ENCODE assay signal across 8 cellular contexts in the genomic region with DNA sequence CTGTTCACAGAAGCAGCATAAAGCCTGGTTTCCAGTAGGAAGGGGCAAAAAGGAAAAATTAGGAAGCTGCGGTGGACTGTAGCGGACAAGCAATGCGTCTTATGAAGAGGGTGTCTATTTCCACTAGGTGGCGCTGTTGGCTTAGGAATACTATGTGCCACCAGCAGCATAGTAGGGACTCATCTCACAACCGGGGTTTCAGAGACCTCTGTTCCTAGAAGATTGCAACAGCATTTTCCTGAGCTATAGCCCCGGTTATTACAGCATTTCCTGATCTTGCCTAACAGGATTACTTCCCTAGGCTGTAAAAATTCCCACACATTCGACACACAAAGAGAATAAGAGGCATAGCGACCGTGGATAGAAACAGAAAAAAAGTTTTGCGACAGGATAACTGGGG.
DNase-seq lines count a peak whose midpoint lies in the region; ATAC-seq and TF ChIP-seq lines count a peak whose summit lies in the region.

No MANE protein-coding gene starts in this region.

- H3K36me3 ChIP-seq in endodermal cell (ENCODE audit: control insufficient read depth, insufficient read depth, low read length) (no peaks in the 10 kb centered on the region), left lung (no peaks in the 10 kb centered on the region)

- H3K27ac Mint-ChIP-seq in activated T-cell treated with anti-CD3 and anti-CD28 coated beads, Interleukin-2, amount 50 U/mL, for 72 hours: no peak overlapping the region
- H3K27ac Mint-ChIP-seq in activated T-cell treated with anti-CD3 and anti-CD28 coated beads, Interleukin-2, amount 50 U/mL, for 24 hours: no peak overlapping the region
- H3K27ac Mint-ChIP-seq in endodermal cell: no peak overlapping the region
- H3K27ac Mint-ChIP-seq in progenitor cell of endocrine pancreas: no peak overlapping the region

- 68 to 77% methylated on average over 9 to 10 of the region's 10 CpGs for WGBS in endodermal cell (ENCODE audit: insufficient coverage in 1 of 2, insufficient read length in 1 of 2), 2 experiments

- H3K4me3 Mint-ChIP-seq in activated T-cell treated with anti-CD3 and anti-CD28 coated beads, Interleukin-2, amount 50 U/mL, for 72 hours: no peak overlapping the region
- no peak overlapping the region for H3K4me3 Mint-ChIP-seq in activated T-cell treated with anti-CD3 and anti-CD28 coated beads, Interleukin-2, amount 50 U/mL, for 24 hours
- H3K4me3 Mint-ChIP-seq in endodermal cell (no peak overlapping the region), progenitor cell of endocrine pancreas (ENCODE audit: low read depth) (no peak overlapping the region)

- peak; percentile 6 to 19 for DNase-seq in activated T-cell treated with anti-CD3 and anti-CD28 coated beads, Interleukin-2, amount 50 U/mL, for 72 hours
- no peak for DNase-seq in activated T-cell treated with anti-CD3 and anti-CD28 coated beads, Interleukin-2, amount 50 U/mL, for 24 hours
- DNase-seq in NCI-H69 (lab: John Stamatoyannopoulos, UW): peak; percentile 70
- DNase-seq in endodermal cell: peak; percentile 87
- DNase-seq in progenitor cell of endocrine pancreas (ENCODE audit: low spot score, unreplicated experiment): no peak
- DNase-seq in kidney glomerular epithelial cell (lab: John Stamatoyannopoulos, UW): no peak
- no peak for DNase-seq in left lung
- no peak for DNase-seq in effector CD4-positive, alpha-beta T cell

- H3K9me3 ChIP-seq in endodermal cell (ENCODE audit: control insufficient read depth, low read length): peaks cover 88% of the 10 kb centered on the region
- peaks cover 0 to 76% of the 10 kb centered on the region in 2 donors for H3K9me3 ChIP-seq in left lung

- TF ChIP-seq CTCF in endodermal cell (conservative IDR thresholded peaks at IDR 0.05) (peak; percentile 81), progenitor cell of endocrine pancreas (IDR thresholded peaks at IDR 0.05; ENCODE audit: unreplicated experiment) (peak; percentile 31), left lung (IDR thresholded peaks at IDR 0.05) (peak in 1 of 2 donors; percentile 14)

- H3K27me3 Mint-ChIP-seq in activated T-cell treated with anti-CD3 and anti-CD28 coated beads, Interleukin-2, amount 50 U/mL, for 72 hours (ENCODE audit: low read depth): no peaks in the 10 kb centered on the region
- H3K27me3 Mint-ChIP-seq in activated T-cell treated with anti-CD3 and anti-CD28 coated beads, Interleukin-2, amount 50 U/mL, for 24 hours: no peaks in the 10 kb centered on the region
- peaks cover 2% of the 10 kb centered on the region for H3K27me3 Mint-ChIP-seq in endodermal cell (ENCODE audit: insufficient read depth)
- no peaks in the 10 kb centered on the region for H3K27me3 Mint-ChIP-seq in progenitor cell of endocrine pancreas

- intact Hi-C loops in left lung (cut with DNase I): no loop called here

- H3K4me1 Mint-ChIP-seq in activated T-cell treated with anti-CD3 and anti-CD28 coated beads, Interleukin-2, amount 50 U/mL, for 72 hours (ENCODE audit: low read depth): no peaks in the 10 kb centered on the region
- H3K4me1 Mint-ChIP-seq in activated T-cell treated with anti-CD3 and anti-CD28 coated beads, Interleukin-2, amount 50 U/mL, for 24 hours (ENCODE audit: low read depth): no peaks in the 10 kb centered on the region
- no peaks in the 10 kb centered on the region for H3K4me1 Mint-ChIP-seq in endodermal cell
- no peaks in the 10 kb centered on the region for H3K4me1 Mint-ChIP-seq in progenitor cell of endocrine pancreas (ENCODE audit: low read depth)

- H3K27me3 ChIP-seq in endodermal cell (ENCODE audit: control insufficient read depth, insufficient read depth, low read length, poor library complexity, severe bottlenecking) (no peaks in the 10 kb centered on the region), left lung (no peaks in the 10 kb centered on the region)

- peaks cover 9 to 11% of the 10 kb centered on the region in 2 donors for H3K36me3 Mint-ChIP-seq in activated T-cell treated with anti-CD3 and anti-CD28 coated beads, Interleukin-2, amount 50 U/mL, for 72 hours (ENCODE audit: insufficient read depth in 2 of 2)
- no peaks in the 10 kb centered on the region for H3K36me3 Mint-ChIP-seq in activated T-cell treated with anti-CD3 and anti-CD28 coated beads, Interleukin-2, amount 50 U/mL, for 24 hours (ENCODE audit: low read depth)
- H3K36me3 Mint-ChIP-seq in endodermal cell (ENCODE audit: low read depth): peaks cover 40% of the 10 kb centered on the region
- H3K36me3 Mint-ChIP-seq in progenitor cell of endocrine pancreas (ENCODE audit: insufficient read depth): peaks cover 15% of the 10 kb centered on the region

- H3K4me1 ChIP-seq in endodermal cell (ENCODE audit: control insufficient read depth, insufficient read depth, low read length) (no peaks in the 10 kb centered on the region), left lung (no peaks in the 10 kb centered on the region)

- H3K9ac ChIP-seq in endodermal cell (ENCODE audit: extremely low read depth, low read length, poor library complexity, severe bottlenecking): no peak overlapping the region

- H3K27ac ChIP-seq in endodermal cell (ENCODE audit: low read depth, low read length) (no peak overlapping the region), left lung (no peak overlapping the region)

- H3K4me3 ChIP-seq in endodermal cell (ENCODE audit: low read length) (no peak overlapping the region), left lung (no peak overlapping the region)

- peaks cover 7 to 22% of the 10 kb centered on the region in 2 donors for H3K9me3 Mint-ChIP-seq in activated T-cell treated with anti-CD3 and anti-CD28 coated beads, Interleukin-2, amount 50 U/mL, for 72 hours
- peaks cover 30% of the 10 kb centered on the region for H3K9me3 Mint-ChIP-seq in activated T-cell treated with anti-CD3 and anti-CD28 coated beads, Interleukin-2, amount 50 U/mL, for 24 hours
- H3K9me3 Mint-ChIP-seq in endodermal cell: peaks cover 78% of the 10 kb centered on the region
- peaks cover 57% of the 10 kb centered on the region for H3K9me3 Mint-ChIP-seq in progenitor cell of endocrine pancreas (ENCODE audit: low read depth)

- ATAC-seq in activated T-cell treated with anti-CD3 and anti-CD28 coated beads, Interleukin-2, amount 50 U/mL, for 72 hours (replicated peaks in 1 of 2): no peak
- no peak for ATAC-seq in left lung

Comparison
In these comparisons a context has a peak if more than half of its experiments do, and no peak if none do; other contexts are left out.
1. DNase-seq: peak in activated T-cell treated with anti-CD3 and anti-CD28 coated beads, Interleukin-2, amount 50 U/mL, for 72 hours (2 of 2), NCI-H69 (single experiment) and endodermal cell (single experiment); none in activated T-cell treated with anti-CD3 and anti-CD28 coated beads, Interleukin-2, amount 50 U/mL, for 24 hours (single experiment), progenitor cell of endocrine pancreas (single experiment), kidney glomerular epithelial cell (single experiment), left lung (0 of 2) and effector CD4-positive, alpha-beta T cell (single experiment).